Comparison of ENCODE assay signal across 1 cellular context in the genomic region with DNA sequence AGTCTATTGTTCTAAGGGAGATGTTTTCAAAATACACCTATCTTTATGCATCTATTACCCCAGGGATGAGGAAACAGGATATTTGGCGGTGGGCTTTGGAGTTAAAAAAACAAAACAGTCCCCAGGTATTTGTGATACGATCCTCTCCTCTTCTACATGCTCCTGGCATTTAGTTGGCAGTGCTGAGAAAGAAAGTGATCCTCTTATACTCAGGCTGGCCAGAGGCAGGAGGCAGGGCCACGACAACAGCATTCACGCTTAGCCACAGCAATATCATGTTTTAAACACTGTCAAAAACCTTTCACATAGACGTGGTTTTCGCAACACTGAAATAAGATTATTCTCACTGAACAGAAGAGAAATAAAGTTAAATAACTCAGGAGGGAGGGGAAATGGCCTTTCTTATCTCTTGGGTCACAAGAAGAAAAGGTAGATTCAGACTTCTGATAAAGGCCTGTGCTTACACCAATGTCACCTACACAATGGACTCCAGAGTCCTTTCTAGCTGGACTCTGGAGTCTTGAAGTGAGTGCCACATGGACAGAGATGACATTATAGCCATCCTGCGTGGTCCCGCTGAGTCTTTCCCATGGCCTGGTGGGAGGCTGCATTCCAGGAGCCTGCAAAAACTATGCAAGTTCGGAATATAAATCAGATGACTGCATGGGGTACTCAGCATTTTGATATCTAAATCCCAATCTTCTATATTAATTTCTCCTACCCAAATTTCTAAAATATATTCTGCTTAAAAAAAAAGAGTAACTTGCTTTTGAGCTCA.
TF ChIP-seq lines count a peak whose summit lies in the region.

No MANE protein-coding gene starts in this region.

TF ChIP-seq in HEK293, 187 proteins besides CTCF, POLR2A, EP300 and RAD21 (continued from another document):
- TF ChIP-seq, protein P1, sequence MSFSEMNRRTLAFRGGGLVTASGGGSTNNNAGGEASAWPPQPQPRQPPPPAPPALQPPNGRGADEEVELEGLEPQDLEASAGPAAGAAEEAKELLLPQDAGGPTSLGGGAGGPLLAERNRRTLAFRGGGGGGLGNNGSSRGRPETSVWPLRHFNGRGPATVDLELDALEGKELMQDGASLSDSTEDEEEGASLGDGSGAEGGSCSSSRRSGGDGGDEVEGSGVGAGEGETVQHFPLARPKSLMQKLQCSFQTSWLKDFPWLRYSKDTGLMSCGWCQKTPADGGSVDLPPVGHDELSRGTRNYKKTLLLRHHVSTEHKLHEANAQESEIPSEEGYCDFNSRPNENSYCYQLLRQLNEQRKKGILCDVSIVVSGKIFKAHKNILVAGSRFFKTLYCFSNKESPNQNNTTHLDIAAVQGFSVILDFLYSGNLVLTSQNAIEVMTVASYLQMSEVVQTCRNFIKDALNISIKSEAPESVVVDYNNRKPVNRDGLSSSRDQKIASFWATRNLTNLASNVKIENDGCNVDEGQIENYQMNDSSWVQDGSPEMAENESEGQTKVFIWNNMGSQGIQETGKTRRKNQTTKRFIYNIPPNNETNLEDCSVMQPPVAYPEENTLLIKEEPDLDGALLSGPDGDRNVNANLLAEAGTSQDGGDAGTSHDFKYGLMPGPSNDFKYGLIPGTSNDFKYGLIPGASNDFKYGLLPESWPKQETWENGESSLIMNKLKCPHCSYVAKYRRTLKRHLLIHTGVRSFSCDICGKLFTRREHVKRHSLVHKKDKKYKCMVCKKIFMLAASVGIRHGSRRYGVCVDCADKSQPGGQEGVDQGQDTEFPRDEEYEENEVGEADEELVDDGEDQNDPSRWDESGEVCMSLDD (tag by site-specific recombination; IDR thresholded peaks at IDR 0.05) = no peak
- TF ChIP-seq ZNF658 (tag by site-specific recombination; IDR thresholded peaks at IDR 0.05) = no peak
- TF ChIP-seq, protein P2, sequence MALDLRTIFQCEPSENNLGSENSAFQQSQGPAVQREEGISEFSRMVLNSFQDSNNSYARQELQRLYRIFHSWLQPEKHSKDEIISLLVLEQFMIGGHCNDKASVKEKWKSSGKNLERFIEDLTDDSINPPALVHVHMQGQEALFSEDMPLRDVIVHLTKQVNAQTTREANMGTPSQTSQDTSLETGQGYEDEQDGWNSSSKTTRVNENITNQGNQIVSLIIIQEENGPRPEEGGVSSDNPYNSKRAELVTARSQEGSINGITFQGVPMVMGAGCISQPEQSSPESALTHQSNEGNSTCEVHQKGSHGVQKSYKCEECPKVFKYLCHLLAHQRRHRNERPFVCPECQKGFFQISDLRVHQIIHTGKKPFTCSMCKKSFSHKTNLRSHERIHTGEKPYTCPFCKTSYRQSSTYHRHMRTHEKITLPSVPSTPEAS (tag by site-specific recombination; IDR thresholded peaks at IDR 0.05) = no peak
- TF ChIP-seq, protein P3, sequence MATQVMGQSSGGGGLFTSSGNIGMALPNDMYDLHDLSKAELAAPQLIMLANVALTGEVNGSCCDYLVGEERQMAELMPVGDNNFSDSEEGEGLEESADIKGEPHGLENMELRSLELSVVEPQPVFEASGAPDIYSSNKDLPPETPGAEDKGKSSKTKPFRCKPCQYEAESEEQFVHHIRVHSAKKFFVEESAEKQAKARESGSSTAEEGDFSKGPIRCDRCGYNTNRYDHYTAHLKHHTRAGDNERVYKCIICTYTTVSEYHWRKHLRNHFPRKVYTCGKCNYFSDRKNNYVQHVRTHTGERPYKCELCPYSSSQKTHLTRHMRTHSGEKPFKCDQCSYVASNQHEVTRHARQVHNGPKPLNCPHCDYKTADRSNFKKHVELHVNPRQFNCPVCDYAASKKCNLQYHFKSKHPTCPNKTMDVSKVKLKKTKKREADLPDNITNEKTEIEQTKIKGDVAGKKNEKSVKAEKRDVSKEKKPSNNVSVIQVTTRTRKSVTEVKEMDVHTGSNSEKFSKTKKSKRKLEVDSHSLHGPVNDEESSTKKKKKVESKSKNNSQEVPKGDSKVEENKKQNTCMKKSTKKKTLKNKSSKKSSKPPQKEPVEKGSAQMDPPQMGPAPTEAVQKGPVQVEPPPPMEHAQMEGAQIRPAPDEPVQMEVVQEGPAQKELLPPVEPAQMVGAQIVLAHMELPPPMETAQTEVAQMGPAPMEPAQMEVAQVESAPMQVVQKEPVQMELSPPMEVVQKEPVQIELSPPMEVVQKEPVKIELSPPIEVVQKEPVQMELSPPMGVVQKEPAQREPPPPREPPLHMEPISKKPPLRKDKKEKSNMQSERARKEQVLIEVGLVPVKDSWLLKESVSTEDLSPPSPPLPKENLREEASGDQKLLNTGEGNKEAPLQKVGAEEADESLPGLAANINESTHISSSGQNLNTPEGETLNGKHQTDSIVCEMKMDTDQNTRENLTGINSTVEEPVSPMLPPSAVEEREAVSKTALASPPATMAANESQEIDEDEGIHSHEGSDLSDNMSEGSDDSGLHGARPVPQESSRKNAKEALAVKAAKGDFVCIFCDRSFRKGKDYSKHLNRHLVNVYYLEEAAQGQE (tag by site-specific recombination; IDR thresholded peaks at IDR 0.05) = no peak
- no peak for TF ChIP-seq ZNF529 (tag by site-specific recombination; IDR thresholded peaks at IDR 0.05; ENCODE audit: insufficient replicate concordance)
- TF ChIP-seq, protein P4, sequence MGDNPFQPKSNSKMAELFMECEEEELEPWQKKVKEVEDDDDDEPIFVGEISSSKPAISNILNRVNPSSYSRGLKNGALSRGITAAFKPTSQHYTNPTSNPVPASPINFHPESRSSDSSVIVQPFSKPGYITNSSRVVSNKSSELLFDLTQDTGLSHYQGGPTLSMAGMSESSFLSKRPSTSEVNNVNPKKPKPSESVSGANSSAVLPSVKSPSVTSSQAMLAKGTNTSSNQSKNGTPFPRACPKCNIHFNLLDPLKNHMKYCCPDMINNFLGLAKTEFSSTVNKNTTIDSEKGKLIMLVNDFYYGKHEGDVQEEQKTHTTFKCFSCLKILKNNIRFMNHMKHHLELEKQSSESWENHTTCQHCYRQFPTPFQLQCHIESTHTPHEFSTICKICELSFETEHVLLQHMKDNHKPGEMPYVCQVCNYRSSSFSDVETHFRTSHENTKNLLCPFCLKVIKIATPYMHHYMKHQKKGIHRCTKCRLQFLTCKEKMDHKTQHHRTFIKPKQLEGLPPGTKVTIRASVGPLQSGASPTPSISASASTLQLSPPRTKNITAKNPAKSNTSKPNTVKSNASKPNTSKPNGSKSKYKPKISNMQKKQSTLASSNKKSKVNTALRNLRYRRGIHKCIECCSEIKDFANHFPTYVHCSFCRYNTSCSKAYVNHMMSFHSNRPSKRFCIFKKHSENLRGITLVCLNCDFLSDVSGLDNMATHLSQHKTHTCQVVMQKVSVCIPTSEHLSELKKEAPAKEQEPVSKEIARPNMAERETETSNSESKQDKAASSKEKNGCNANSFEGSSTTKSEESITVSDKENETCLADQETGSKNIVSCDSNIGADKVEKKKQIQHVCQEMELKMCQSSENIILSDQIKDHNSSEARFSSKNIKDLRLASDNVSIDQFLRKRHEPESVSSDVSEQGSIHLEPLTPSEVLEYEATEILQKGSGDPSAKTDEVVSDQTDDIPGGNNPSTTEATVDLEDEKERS (tag by site-specific recombination; IDR thresholded peaks at IDR 0.05) = no peak
- TF ChIP-seq, protein P5, sequence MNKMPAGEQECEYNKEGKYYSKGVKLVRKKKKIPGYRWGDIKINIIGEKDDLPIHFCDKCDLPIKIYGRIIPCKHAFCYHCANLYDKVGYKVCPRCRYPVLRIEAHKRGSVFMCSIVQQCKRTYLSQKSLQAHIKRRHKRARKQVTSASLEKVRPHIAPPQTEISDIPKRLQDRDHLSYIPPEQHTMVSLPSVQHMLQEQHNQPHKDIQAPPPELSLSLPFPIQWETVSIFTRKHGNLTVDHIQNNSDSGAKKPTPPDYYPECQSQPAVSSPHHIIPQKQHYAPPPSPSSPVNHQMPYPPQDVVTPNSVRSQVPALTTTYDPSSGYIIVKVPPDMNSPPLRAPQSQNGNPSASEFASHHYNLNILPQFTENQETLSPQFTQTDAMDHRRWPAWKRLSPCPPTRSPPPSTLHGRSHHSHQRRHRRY (tag by site-specific recombination; IDR thresholded peaks at IDR 0.05) = no peak
- TF ChIP-seq, protein P6, sequence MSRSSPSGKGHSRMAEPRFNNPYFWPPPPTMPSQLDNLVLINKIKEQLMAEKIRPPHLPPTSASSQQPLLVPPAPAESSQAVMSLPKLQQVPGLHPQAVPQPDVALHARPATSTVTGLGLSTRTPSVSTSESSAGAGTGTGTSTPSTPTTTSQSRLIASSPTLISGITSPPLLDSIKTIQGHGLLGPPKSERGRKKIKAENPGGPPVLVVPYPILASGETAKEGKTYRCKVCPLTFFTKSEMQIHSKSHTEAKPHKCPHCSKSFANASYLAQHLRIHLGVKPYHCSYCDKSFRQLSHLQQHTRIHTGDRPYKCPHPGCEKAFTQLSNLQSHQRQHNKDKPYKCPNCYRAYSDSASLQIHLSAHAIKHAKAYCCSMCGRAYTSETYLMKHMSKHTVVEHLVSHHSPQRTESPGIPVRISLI (tag by site-specific recombination; IDR thresholded peaks at IDR 0.05) = no peak
- no peak for TF ChIP-seq ZNF777 (tag by site-specific recombination; IDR thresholded peaks at IDR 0.05; ENCODE audit: borderline replicate concordance)
- TF ChIP-seq ZNF350 (tag by site-specific recombination; IDR thresholded peaks at IDR 0.05) = no peak
- no peak for TF ChIP-seq SP3 (tag by site-specific recombination; IDR thresholded peaks at IDR 0.05)
- TF ChIP-seq, protein P7, sequence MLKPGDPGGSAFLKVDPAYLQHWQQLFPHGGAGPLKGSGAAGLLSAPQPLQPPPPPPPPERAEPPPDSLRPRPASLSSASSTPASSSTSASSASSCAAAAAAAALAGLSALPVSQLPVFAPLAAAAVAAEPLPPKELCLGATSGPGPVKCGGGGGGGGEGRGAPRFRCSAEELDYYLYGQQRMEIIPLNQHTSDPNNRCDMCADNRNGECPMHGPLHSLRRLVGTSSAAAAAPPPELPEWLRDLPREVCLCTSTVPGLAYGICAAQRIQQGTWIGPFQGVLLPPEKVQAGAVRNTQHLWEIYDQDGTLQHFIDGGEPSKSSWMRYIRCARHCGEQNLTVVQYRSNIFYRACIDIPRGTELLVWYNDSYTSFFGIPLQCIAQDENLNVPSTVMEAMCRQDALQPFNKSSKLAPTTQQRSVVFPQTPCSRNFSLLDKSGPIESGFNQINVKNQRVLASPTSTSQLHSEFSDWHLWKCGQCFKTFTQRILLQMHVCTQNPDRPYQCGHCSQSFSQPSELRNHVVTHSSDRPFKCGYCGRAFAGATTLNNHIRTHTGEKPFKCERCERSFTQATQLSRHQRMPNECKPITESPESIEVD (tag by site-specific recombination; IDR thresholded peaks at IDR 0.05) = peak; percentile 6; the same call in 1 of the 2 replicates
- no peak for TF ChIP-seq MYNN (tag by site-specific recombination; IDR thresholded peaks at IDR 0.05; ENCODE audit: borderline replicate concordance)
- TF ChIP-seq ZNF571 (tag by site-specific recombination; IDR thresholded peaks at IDR 0.05) = no peak
- no peak for TF ChIP-seq OVOL3 (tag by site-specific recombination; IDR thresholded peaks at IDR 0.05)
- TF ChIP-seq ZNF785 (tag by site-specific recombination; IDR thresholded peaks at IDR 0.05) = no peak
- TF ChIP-seq GLIS1 (tag by site-specific recombination; IDR thresholded peaks at IDR 0.05) = peak; percentile 77
- TF ChIP-seq GLI4 (tag by site-specific recombination; IDR thresholded peaks at IDR 0.05) = no peak
- TF ChIP-seq, protein P8, sequence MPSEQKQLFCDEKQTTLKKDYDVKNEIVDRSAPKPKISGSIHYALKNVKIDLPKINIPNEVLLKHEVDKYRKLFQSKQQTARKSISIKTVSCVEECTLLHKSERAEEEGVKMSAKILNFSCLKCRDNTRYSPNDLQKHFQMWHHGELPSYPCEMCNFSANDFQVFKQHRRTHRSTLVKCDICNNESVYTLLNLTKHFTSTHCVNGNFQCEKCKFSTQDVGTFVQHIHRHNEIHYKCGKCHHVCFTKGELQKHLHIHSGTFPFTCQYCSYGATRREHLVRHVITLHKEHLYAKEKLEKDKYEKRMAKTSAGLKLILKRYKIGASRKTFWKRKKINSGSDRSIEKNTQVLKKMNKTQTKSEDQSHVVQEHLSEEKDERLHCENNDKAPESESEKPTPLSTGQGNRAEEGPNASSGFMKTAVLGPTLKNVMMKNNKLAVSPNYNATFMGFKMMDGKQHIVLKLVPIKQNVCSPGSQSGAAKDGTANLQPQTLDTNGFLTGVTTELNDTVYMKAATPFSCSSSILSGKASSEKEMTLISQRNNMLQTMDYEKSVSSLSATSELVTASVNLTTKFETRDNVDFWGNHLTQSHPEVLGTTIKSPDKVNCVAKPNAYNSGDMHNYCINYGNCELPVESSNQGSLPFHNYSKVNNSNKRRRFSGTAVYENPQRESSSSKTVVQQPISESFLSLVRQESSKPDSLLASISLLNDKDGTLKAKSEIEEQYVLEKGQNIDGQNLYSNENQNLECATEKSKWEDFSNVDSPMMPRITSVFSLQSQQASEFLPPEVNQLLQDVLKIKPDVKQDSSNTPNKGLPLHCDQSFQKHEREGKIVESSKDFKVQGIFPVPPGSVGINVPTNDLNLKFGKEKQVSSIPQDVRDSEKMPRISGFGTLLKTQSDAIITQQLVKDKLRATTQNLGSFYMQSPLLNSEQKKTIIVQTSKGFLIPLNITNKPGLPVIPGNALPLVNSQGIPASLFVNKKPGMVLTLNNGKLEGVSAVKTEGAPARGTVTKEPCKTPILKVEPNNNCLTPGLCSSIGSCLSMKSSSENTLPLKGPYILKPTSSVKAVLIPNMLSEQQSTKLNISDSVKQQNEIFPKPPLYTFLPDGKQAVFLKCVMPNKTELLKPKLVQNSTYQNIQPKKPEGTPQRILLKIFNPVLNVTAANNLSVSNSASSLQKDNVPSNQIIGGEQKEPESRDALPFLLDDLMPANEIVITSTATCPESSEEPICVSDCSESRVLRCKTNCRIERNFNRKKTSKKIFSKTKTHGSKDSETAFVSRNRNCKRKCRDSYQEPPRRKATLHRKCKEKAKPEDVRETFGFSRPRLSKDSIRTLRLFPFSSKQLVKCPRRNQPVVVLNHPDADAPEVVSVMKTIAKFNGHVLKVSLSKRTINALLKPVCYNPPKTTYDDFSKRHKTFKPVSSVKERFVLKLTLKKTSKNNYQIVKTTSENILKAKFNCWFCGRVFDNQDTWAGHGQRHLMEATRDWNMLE (tag by site-specific recombination; conservative IDR thresholded peaks at IDR 0.05; ENCODE audit: low read depth) = no peak
- no peak for TF ChIP-seq YY1 (tag by site-specific recombination; IDR thresholded peaks at IDR 0.05)
- no peak for TF ChIP-seq ZNF19 (tag by site-specific recombination; IDR thresholded peaks at IDR 0.05; ENCODE audit: low read depth)
